Comparison of ENCODE assay signal across 1 cellular context in the genomic region with DNA sequence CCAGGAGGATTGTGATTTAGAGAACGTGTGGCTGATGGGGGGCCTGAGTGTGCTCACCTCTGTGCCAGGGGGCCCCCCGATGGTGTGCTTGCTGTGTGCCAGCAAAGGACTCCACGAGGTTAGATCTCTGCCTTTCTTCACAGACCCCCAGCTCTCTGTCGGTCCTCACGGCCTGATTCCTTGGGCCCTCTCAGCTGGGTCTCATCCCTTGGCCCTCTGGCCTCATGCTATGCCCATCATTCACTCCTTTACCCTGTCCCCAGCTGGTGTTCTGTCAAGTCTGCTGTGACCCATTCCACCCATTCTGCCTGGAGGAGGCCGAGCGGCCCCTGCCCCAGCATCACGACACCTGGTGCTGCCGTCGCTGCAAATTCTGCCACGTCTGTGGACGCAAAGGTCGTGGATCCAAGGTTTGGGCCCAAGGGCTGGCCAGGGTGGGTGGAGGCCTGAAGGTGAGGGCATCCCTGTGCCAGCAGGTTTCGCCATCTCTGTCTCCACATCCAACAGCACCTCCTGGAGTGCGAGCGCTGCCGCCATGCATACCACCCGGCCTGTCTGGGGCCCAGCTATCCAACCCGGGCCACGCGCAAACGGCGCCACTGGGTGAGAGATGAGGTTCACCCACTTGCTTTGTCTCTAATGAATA.
A peak's percentile ranks its signal among the peaks of the same experiment; 100 is the strongest.
TF ChIP-seq lines count a peak whose summit lies in the region.

No MANE protein-coding gene starts in this region.

TF ChIP-seq in HepG2, 621 proteins besides CTCF, POLR2A, EP300 and RAD21:
- peak; percentile 49; the same call in 1 of the 2 replicates for TF ChIP-seq RBFOX2 (IDR thresholded peaks at IDR 0.05; ENCODE audit: low read depth, low read length)
- TF ChIP-seq AGO2 (optimal IDR thresholded peaks at IDR 0.05; ENCODE audit: low read depth, low read length), result peak; percentile 43
- no peak for TF ChIP-seq ZSCAN20 (CRISPR knock-in tag; IDR thresholded peaks at IDR 0.05; ENCODE audit: borderline replicate concordance)
